ENCODE assay signal across 10 cellular contexts in genomic region chr1:53123462-53124129, GRCh38. TPM values are rescaled to one million over a fixed set of nuclear protein-coding genes. Genes with fewer than 3 reads are reported as not detected.
DNase-seq lines count a peak whose midpoint lies in the region; ATAC-seq and TF ChIP-seq lines count a peak whose summit lies in the region.
"Had no signal": no experiment of that assay in that cellular context is flagged by ENCODE, and none has a peak within 500 bp of the region (broad histone marks: within the 10 kb centered on the region; RNA-seq: fewer than 3 reads in every experiment).

No MANE protein-coding gene starts in this region.

- H3K36me3 Mint-ChIP-seq in effector memory CD8-positive, alpha-beta T cell (ENCODE audit: insufficient read depth), result no peaks in the 10 kb centered on the region
- H3K36me3 Mint-ChIP-seq: WTC11 had no signal

- no peak overlapping the region for H3K27ac Mint-ChIP-seq in effector memory CD8-positive, alpha-beta T cell
- H3K27ac Mint-ChIP-seq: WTC11 had no signal

- H3K36me3 ChIP-seq in Peyer's patch, result no peaks in the 10 kb centered on the region
- no peaks in the 10 kb centered on the region for H3K36me3 ChIP-seq in thoracic aorta
- no peaks in the 10 kb centered on the region for H3K36me3 ChIP-seq in BE2C

- H3K4me1 ChIP-seq in Peyer's patch (peaks cover 0 to 14% (median 0%) of the 10 kb centered on the region in 4 donors), thoracic aorta (ENCODE audit: control insufficient read depth in 1 of 2, low read depth in 2 of 2) (peaks cover 14 to 51% of the 10 kb centered on the region in 2 donors), BE2C (peaks cover 2% of the 10 kb centered on the region)

- H3K4me3 Mint-ChIP-seq in effector memory CD8-positive, alpha-beta T cell, result no peak overlapping the region
- H3K4me3 Mint-ChIP-seq: WTC11 had no signal

- H3K9me3 ChIP-seq in Peyer's patch (no peaks in the 10 kb centered on the region), thoracic aorta (no peaks in the 10 kb centered on the region), BE2C (no peaks in the 10 kb centered on the region)

- peak overlapping the region in 3 of 4 donors; percentile 31 to 67 (median 31) for H3K27ac ChIP-seq in Peyer's patch
- H3K27ac ChIP-seq in thoracic aorta, result peak overlapping the region; percentile 68 to 78
- H3K27ac ChIP-seq in substantia nigra (ENCODE audit: low read depth, low read length, poor library complexity, severe bottlenecking), result no peak overlapping the region

- no peaks in the 10 kb centered on the region for H3K9me3 Mint-ChIP-seq in effector memory CD8-positive, alpha-beta T cell

- H3K27me3 Mint-ChIP-seq in effector memory CD8-positive, alpha-beta T cell, result peaks cover 0 to 23% of the 10 kb centered on the region in 2 donors

- ATAC-seq in thoracic aorta (ENCODE audit: insufficient number of reproducible peaks, low FRiP score, low read depth), result no peak
- ATAC-seq in effector memory CD8-positive, alpha-beta T cell (replicated peaks), result no peak
- ATAC-seq: WTC11 had no signal

- TF ChIP-seq CTCF in Peyer's patch (IDR thresholded peaks at IDR 0.05) (no peak), thoracic aorta (IDR thresholded peaks at IDR 0.05) (no peak), BE2C (IDR thresholded peaks at IDR 0.05; ENCODE audit: low read depth, low read length) (no peak)

- peaks cover 27 to 29% of the 10 kb centered on the region in 2 donors for H3K4me1 Mint-ChIP-seq in effector memory CD8-positive, alpha-beta T cell (ENCODE audit: low read depth in 2 of 2)

- H3K4me3 ChIP-seq in Peyer's patch, result no peak overlapping the region
- no peak overlapping the region for H3K4me3 ChIP-seq in thoracic aorta
- no peak overlapping the region for H3K4me3 ChIP-seq in BE2C (ENCODE audit: low read depth, low read length)

- H3K27me3 ChIP-seq in Peyer's patch, result no peaks in the 10 kb centered on the region
- H3K27me3 ChIP-seq in thoracic aorta (replicated peaks; ENCODE audit: insufficient read depth), result no peaks in the 10 kb centered on the region
- no peaks in the 10 kb centered on the region for H3K27me3 ChIP-seq in BE2C

- DNase-seq in Peyer's patch (no peak), fibroblast of the conjunctiva (ENCODE audit: low read depth) (peak; percentile 54), myocyte (ENCODE audit: low read depth) (peak; percentile 48), thoracic aorta (ENCODE audit: low spot score) (no peak), substantia nigra (lab: John Stamatoyannopoulos, UW) (no peak), BE2C (no peak), NCI-H2081 (lab: John Stamatoyannopoulos, UW) (no peak)
- DNase-seq in effector memory CD8-positive, alpha-beta T cell, result no peak
- DNase-seq: C1 segment of cervical spinal cord had no signal

- TF ChIP-seq POLR2A in Peyer's patch (IDR thresholded peaks at IDR 0.05), result no peak

RNA-seq across cellular contexts. Expression of gene SLC1A7, which starts 18.8 kb away (rescaled TPM):
- 10 to 100 TPM in 1 of 4 donors, 1 to 10 TPM in 2, not detected in 1; 4.7 to 12.8 (median 9.4) TPM for total RNA-seq in Peyer's patch
- 0.21 and 0.29 TPM in 2 replicates for total RNA-seq in myocyte
- 0.20 TPM for polyA plus RNA-seq in myocyte (2012)
- 1 to 10 TPM in 1 of 2 donors, under 1 TPM in 1; 0.42 to 3.0 TPM for total RNA-seq in thoracic aorta
- not detected for polyA plus RNA-seq in BE2C (2012; ENCODE audit: insufficient read depth, insufficient read length, low read depth)
- total RNA-seq: WTC11 had no signal

Comparison
In these comparisons a context has a peak if more than half of its experiments do, and no peak if none do; other contexts are left out.
1. DNase-seq: peak in fibroblast of the conjunctiva (single experiment) and myocyte (single experiment); none in Peyer's patch (0 of 3), thoracic aorta (single experiment), substantia nigra (0 of 49), BE2C (single experiment), NCI-H2081 (0 of 2) and effector memory CD8-positive, alpha-beta T cell (0 of 3).